In genomic region chr18:3008546-3008945, GRCh38 we compare ENCODE assay signal across 2 cellular contexts.
TF ChIP-seq lines count a peak whose summit lies in the region.

No MANE protein-coding gene starts in this region.

TF ChIP-seq in SK-N-SH, 30 proteins besides CTCF, POLR2A, EP300 and RAD21 (continued from another document):
- no peak for TF ChIP-seq USF2 (IDR thresholded peaks at IDR 0.05; ENCODE audit: borderline replicate concordance, low read depth, low read length)
- no peak for TF ChIP-seq REST (IDR thresholded peaks at IDR 0.05; ENCODE audit: low read depth, low read length)
- 0 out of 2 replicates have a peak, but pooled peaks have one; percentile 7 for TF ChIP-seq FOSL2 (IDR thresholded peaks at IDR 0.05; ENCODE audit: borderline replicate concordance, low read depth)
TF ChIP-seq in SK-N-SH: peak in this region for 1.

TF ChIP-seq in SK-N-SH treated with all-trans-retinoic acid at 6 μM for 48 hours, 23 proteins besides CTCF, POLR2A, EP300 and RAD21 (continued from another document):
- TF ChIP-seq POU6F1 (CRISPR knock-in tag; IDR thresholded peaks at IDR 0.05; ENCODE audit: borderline replicate concordance, low read depth) (no peak), BACH2 (CRISPR knock-in tag; IDR thresholded peaks at IDR 0.05; ENCODE audit: borderline replicate concordance) (no peak), ZNF70 (CRISPR knock-in tag; IDR thresholded peaks at IDR 0.05) (no peak), TSHZ2 (CRISPR knock-in tag; IDR thresholded peaks at IDR 0.05) (no peak), RARB (CRISPR knock-in tag; IDR thresholded peaks at IDR 0.05) (no peak), PPARA (CRISPR knock-in tag; IDR thresholded peaks at IDR 0.05; ENCODE audit: borderline replicate concordance) (no peak), ZC3H10 (CRISPR knock-in tag; IDR thresholded peaks at IDR 0.05) (no peak), ZNF565 (CRISPR knock-in tag; conservative IDR thresholded peaks at IDR 0.05; ENCODE audit: low read depth) (no peak), ZFP3 (CRISPR knock-in tag; IDR thresholded peaks at IDR 0.05) (no peak), OSR1 (CRISPR knock-in tag; IDR thresholded peaks at IDR 0.05) (no peak), TOX (CRISPR knock-in tag; IDR thresholded peaks at IDR 0.05; ENCODE audit: borderline replicate concordance) (no peak)
